1 cellular context compared by ENCODE assay signal in genomic region chr15:84929795-84930371, GRCh38.
TF ChIP-seq lines count a peak whose summit lies in the region.

No MANE protein-coding gene starts in this region.

TF ChIP-seq in HepG2, 621 proteins besides CTCF, POLR2A, EP300 and RAD21 (continued from another document and continues in another):
- no peak for TF ChIP-seq SNRNP70 (IDR thresholded peaks at IDR 0.05; ENCODE audit: low read depth, low read length)
- peak; percentile 84 for TF ChIP-seq MED1 (CRISPR knock-in tag; IDR thresholded peaks at IDR 0.05)
- TF ChIP-seq ZNF33A (CRISPR knock-in tag; IDR thresholded peaks at IDR 0.05; ENCODE audit: borderline replicate concordance), result 0 out of 2 replicates have a peak, but pooled peaks have one; percentile 40
- TF ChIP-seq MIXL1 (CRISPR knock-in tag; IDR thresholded peaks at IDR 0.05), result no peak
- no peak for TF ChIP-seq ZNF766 (CRISPR knock-in tag; IDR thresholded peaks at IDR 0.05; ENCODE audit: borderline replicate concordance)
- peak; percentile 67 for TF ChIP-seq JUN (CRISPR knock-in tag; IDR thresholded peaks at IDR 0.05)
- TF ChIP-seq ZNF160 (CRISPR knock-in tag; IDR thresholded peaks at IDR 0.05), result no peak
- peak; percentile 76; the same call in 1 of the 2 replicates for TF ChIP-seq ZNF556 (CRISPR knock-in tag; IDR thresholded peaks at IDR 0.05; ENCODE audit: borderline replicate concordance)
- TF ChIP-seq ZSCAN5A (CRISPR knock-in tag; IDR thresholded peaks at IDR 0.05; ENCODE audit: borderline replicate concordance), result no peak
- peak; percentile 67; the same call in 1 of the 2 replicates for TF ChIP-seq MIER3 (CRISPR knock-in tag; IDR thresholded peaks at IDR 0.05; ENCODE audit: borderline replicate concordance)
- TF ChIP-seq ZNF614 (CRISPR knock-in tag; IDR thresholded peaks at IDR 0.05; ENCODE audit: borderline replicate concordance), result 0 out of 2 replicates have a peak, but pooled peaks have one; percentile 45
- TF ChIP-seq, protein P1, sequence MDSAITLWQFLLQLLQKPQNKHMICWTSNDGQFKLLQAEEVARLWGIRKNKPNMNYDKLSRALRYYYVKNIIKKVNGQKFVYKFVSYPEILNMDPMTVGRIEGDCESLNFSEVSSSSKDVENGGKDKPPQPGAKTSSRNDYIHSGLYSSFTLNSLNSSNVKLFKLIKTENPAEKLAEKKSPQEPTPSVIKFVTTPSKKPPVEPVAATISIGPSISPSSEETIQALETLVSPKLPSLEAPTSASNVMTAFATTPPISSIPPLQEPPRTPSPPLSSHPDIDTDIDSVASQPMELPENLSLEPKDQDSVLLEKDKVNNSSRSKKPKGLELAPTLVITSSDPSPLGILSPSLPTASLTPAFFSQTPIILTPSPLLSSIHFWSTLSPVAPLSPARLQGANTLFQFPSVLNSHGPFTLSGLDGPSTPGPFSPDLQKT (CRISPR knock-in tag; IDR thresholded peaks at IDR 0.05; ENCODE audit: borderline replicate concordance), result no peak
- no peak for TF ChIP-seq ZNF280B (CRISPR knock-in tag; IDR thresholded peaks at IDR 0.05; ENCODE audit: borderline replicate concordance)
- TF ChIP-seq LCORL (IDR thresholded peaks at IDR 0.05), result no peak
- peak; percentile 96 for TF ChIP-seq LCORL (CRISPR knock-in tag; IDR thresholded peaks at IDR 0.05)
- peak; percentile 62; the same call in 1 of the 2 replicates for TF ChIP-seq HDAC1 (CRISPR knock-in tag; IDR thresholded peaks at IDR 0.05)
- no peak for TF ChIP-seq ATF7-NPFF (CRISPR knock-in tag; IDR thresholded peaks at IDR 0.05; ENCODE audit: low read depth)
- TF ChIP-seq FOXA1 (IDR thresholded peaks at IDR 0.05), result no peak
- TF ChIP-seq FOXA1 (CRISPR knock-in tag; IDR thresholded peaks at IDR 0.05), result peak; percentile 74
- TF ChIP-seq XRCC5 (optimal IDR thresholded peaks at IDR 0.05; ENCODE audit: low read length), result no peak
- no peak for TF ChIP-seq ONECUT2 (CRISPR knock-in tag; IDR thresholded peaks at IDR 0.05)
- TF ChIP-seq HES4 (CRISPR knock-in tag; IDR thresholded peaks at IDR 0.05; ENCODE audit: borderline replicate concordance), result no peak
- TF ChIP-seq, protein P2, sequence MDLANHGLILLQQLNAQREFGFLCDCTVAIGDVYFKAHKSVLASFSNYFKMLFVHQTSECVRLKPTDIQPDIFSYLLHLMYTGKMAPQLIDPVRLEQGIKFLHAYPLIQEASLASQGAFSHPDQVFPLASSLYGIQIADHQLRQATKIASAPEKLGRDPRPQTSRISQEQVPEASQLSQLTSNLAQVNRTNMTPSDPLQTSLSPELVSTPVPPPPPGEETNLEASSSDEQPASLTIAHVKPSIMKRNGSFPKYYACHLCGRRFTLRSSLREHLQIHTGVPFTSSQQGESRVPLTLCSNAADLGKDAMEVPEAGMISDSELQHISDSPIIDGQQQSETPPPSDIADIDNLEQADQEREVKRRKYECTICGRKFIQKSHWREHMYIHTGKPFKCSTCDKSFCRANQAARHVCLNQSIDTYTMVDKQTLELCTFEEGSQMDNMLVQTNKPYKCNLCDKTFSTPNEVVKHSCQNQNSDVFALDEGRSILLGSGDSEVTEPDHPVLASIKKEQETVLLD (CRISPR knock-in tag; IDR thresholded peaks at IDR 0.05; ENCODE audit: low read depth), result no peak
- no peak for TF ChIP-seq ZNF83 (CRISPR knock-in tag; IDR thresholded peaks at IDR 0.05; ENCODE audit: borderline replicate concordance)
- no peak for TF ChIP-seq KIAA2018 (CRISPR knock-in tag; IDR thresholded peaks at IDR 0.05; ENCODE audit: borderline replicate concordance)
- TF ChIP-seq, protein P3, sequence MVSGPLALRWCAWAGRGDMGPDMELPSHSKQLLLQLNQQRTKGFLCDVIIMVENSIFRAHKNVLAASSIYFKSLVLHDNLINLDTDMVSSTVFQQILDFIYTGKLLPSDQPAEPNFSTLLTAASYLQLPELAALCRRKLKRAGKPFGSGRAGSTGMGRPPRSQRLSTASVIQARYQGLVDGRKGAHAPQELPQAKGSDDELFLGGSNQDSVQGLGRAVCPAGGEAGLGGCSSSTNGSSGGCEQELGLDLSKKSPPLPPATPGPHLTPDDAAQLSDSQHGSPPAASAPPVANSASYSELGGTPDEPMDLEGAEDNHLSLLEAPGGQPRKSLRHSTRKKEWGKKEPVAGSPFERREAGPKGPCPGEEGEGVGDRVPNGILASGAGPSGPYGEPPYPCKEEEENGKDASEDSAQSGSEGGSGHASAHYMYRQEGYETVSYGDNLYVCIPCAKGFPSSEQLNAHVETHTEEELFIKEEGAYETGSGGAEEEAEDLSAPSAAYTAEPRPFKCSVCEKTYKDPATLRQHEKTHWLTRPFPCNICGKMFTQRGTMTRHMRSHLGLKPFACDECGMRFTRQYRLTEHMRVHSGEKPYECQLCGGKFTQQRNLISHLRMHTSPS (CRISPR knock-in tag; IDR thresholded peaks at IDR 0.05; ENCODE audit: low read depth), result peak; percentile 67; the same call in 1 of the 2 replicates
- no peak for TF ChIP-seq ZNF790 (CRISPR knock-in tag; IDR thresholded peaks at IDR 0.05; ENCODE audit: borderline replicate concordance)
- TF ChIP-seq TAF15 (IDR thresholded peaks at IDR 0.05; ENCODE audit: low read depth, low read length, poor library complexity, severe bottlenecking), result no peak
- TF ChIP-seq ZNF878 (CRISPR knock-in tag; IDR thresholded peaks at IDR 0.05), result no peak
- no peak for TF ChIP-seq HOMEZ (CRISPR knock-in tag; IDR thresholded peaks at IDR 0.05; ENCODE audit: low read depth)
- TF ChIP-seq SRSF4 (IDR thresholded peaks at IDR 0.05; ENCODE audit: low read depth, low read length, poor library complexity, severe bottlenecking), result no peak
- no peak for TF ChIP-seq YY1 (IDR thresholded peaks at IDR 0.05; ENCODE audit: insufficient read depth, insufficient replicate concordance, low read depth, low read length)
- peak; percentile 73 for TF ChIP-seq ZNF772 (CRISPR knock-in tag; IDR thresholded peaks at IDR 0.05)
- TF ChIP-seq NR3C1 (CRISPR knock-in tag; IDR thresholded peaks at IDR 0.05), result no peak
- no peak for TF ChIP-seq ZNF3 (CRISPR knock-in tag; IDR thresholded peaks at IDR 0.05)
- TF ChIP-seq SMAD1 (CRISPR knock-in tag; IDR thresholded peaks at IDR 0.05; ENCODE audit: borderline replicate concordance, low read depth), result no peak
- TF ChIP-seq, protein P4, sequence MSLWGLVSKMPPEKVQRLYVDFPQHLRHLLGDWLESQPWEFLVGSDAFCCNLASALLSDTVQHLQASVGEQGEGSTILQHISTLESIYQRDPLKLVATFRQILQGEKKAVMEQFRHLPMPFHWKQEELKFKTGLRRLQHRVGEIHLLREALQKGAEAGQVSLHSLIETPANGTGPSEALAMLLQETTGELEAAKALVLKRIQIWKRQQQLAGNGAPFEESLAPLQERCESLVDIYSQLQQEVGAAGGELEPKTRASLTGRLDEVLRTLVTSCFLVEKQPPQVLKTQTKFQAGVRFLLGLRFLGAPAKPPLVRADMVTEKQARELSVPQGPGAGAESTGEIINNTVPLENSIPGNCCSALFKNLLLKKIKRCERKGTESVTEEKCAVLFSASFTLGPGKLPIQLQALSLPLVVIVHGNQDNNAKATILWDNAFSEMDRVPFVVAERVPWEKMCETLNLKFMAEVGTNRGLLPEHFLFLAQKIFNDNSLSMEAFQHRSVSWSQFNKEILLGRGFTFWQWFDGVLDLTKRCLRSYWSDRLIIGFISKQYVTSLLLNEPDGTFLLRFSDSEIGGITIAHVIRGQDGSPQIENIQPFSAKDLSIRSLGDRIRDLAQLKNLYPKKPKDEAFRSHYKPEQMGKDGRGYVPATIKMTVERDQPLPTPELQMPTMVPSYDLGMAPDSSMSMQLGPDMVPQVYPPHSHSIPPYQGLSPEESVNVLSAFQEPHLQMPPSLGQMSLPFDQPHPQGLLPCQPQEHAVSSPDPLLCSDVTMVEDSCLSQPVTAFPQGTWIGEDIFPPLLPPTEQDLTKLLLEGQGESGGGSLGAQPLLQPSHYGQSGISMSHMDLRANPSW (CRISPR knock-in tag; IDR thresholded peaks at IDR 0.05; ENCODE audit: borderline replicate concordance), result no peak
- no peak for TF ChIP-seq THAP11 (CRISPR knock-in tag; IDR thresholded peaks at IDR 0.05)
- TF ChIP-seq ZNF788 (CRISPR knock-in tag; IDR thresholded peaks at IDR 0.05; ENCODE audit: borderline replicate concordance), result peak; percentile 83
- no peak for TF ChIP-seq HMGA1 (CRISPR knock-in tag; conservative IDR thresholded peaks at IDR 0.05)
- no peak for TF ChIP-seq ZNF629 (CRISPR knock-in tag; conservative IDR thresholded peaks at IDR 0.05)
